8 cellular contexts compared by ENCODE assay signal in genomic region chr6:26156105-26156849, GRCh38.
DNase-seq lines count a peak whose midpoint lies in the region; TF ChIP-seq lines count a peak whose summit lies in the region.

No MANE protein-coding gene starts in this region.

- in situ Hi-C loops in G401 (cut with HindIII; ENCODE audit: low sequenced_read_pairs) = no loop called here
- in situ Hi-C loops in HAP-1 (cut with MboI; ENCODE audit: low sequenced_read_pairs) = no loop called here

- H3K79me2 ChIP-seq in MM.1S (ENCODE audit: low read length) = peaks cover 7% of the 10 kb centered on the region; the same call in 1 of the 2 replicates

- no peak for TF ChIP-seq EP300 in suprapubic skin (IDR thresholded peaks at IDR 0.05)

- peaks cover 43% of the 10 kb centered on the region for H3K4me1 Mint-ChIP-seq in activated naive CD4-positive, alpha-beta T cell treated with anti-CD3 and anti-CD28 coated beads, Interleukin-2, amount 50 U/mL, for 24 hours

- no peaks in the 10 kb centered on the region for H3K9me2 ChIP-seq in MM.1S (replicated peaks; ENCODE audit: insufficient read depth, low read length)

- no peaks in the 10 kb centered on the region for H3K27me3 ChIP-seq in HAP-1 (ENCODE audit: low read depth)
- no peaks in the 10 kb centered on the region for H3K27me3 ChIP-seq in MM.1S (replicated peaks; ENCODE audit: insufficient read depth, low read length)
- no peaks in the 10 kb centered on the region for H3K27me3 ChIP-seq in suprapubic skin

- peak overlapping the region; percentile 96 for H3K9ac ChIP-seq in MM.1S (ENCODE audit: low read length)

- no peaks in the 10 kb centered on the region for H3K9me3 Mint-ChIP-seq in activated naive CD4-positive, alpha-beta T cell treated with anti-CD3 and anti-CD28 coated beads, Interleukin-2, amount 50 U/mL, for 24 hours

- H3K27ac Mint-ChIP-seq in activated naive CD4-positive, alpha-beta T cell treated with anti-CD3 and anti-CD28 coated beads, Interleukin-2, amount 50 U/mL, for 24 hours = peak overlapping the region; percentile 97

- H3K27me3 Mint-ChIP-seq in activated naive CD4-positive, alpha-beta T cell treated with anti-CD3 and anti-CD28 coated beads, Interleukin-2, amount 50 U/mL, for 24 hours = no peaks in the 10 kb centered on the region

- peaks cover 3% of the 10 kb centered on the region for H3K36me3 ChIP-seq in HAP-1 (replicated peaks)
- H3K36me3 ChIP-seq in MM.1S (replicated peaks; ENCODE audit: insufficient read depth, low read length) = no peaks in the 10 kb centered on the region
- H3K36me3 ChIP-seq in suprapubic skin = no peaks in the 10 kb centered on the region

- peak overlapping the region; percentile 97 for H3K27ac ChIP-seq in MM.1S (ENCODE audit: low read length)
- H3K27ac ChIP-seq in suprapubic skin = peak overlapping the region; percentile 89

- peak overlapping the region; percentile 68 for H2AFZ ChIP-seq in MM.1S (ENCODE audit: low read length)

- peaks cover 4% of the 10 kb centered on the region; the same call in 1 of the 2 replicates for H3K4me1 ChIP-seq in HAP-1
- H3K4me1 ChIP-seq in MM.1S (ENCODE audit: low read length) = peaks cover 7% of the 10 kb centered on the region
- peaks cover 23% of the 10 kb centered on the region for H3K4me1 ChIP-seq in suprapubic skin

- H3K4me3 ChIP-seq in HAP-1 = peak overlapping the region; percentile 79
- peak overlapping the region; percentile 66 for H3K4me3 ChIP-seq in MM.1S (ENCODE audit: low read length)
- H3K4me3 ChIP-seq in suprapubic skin = peak overlapping the region; percentile 71

- H3K36me3 Mint-ChIP-seq in activated naive CD4-positive, alpha-beta T cell treated with anti-CD3 and anti-CD28 coated beads, Interleukin-2, amount 50 U/mL, for 24 hours = no peaks in the 10 kb centered on the region

- H4K20me1 ChIP-seq in MM.1S (ENCODE audit: insufficient read depth, low read length) = no peaks in the 10 kb centered on the region

- peaks cover 39% of the 10 kb centered on the region for H3F3A ChIP-seq in MM.1S (ENCODE audit: insufficient read depth, low read length)

- H3K4me2 ChIP-seq in MM.1S (ENCODE audit: low read depth, low read length) = peak overlapping the region; percentile 82

- H3K4me3 Mint-ChIP-seq in activated naive CD4-positive, alpha-beta T cell treated with anti-CD3 and anti-CD28 coated beads, Interleukin-2, amount 50 U/mL, for 24 hours = peak overlapping the region; percentile 95

- no peak for TF ChIP-seq CTCF in MM.1S (IDR thresholded peaks at IDR 0.05; ENCODE audit: low read length)
- no peak for TF ChIP-seq CTCF in suprapubic skin (IDR thresholded peaks at IDR 0.05)

- no peaks in the 10 kb centered on the region for H3K9me3 ChIP-seq in HAP-1
- no peaks in the 10 kb centered on the region for H3K9me3 ChIP-seq in MM.1S (replicated peaks; ENCODE audit: insufficient read depth, low read length)
- no peaks in the 10 kb centered on the region for H3K9me3 ChIP-seq in suprapubic skin

- peak; percentile 91 for DNase-seq in G401 (ENCODE audit: low spot score)
- DNase-seq in HAP-1 (ENCODE audit: low spot score in 2 of 2) = peak; percentile 73 to 87
- peak; percentile 91 for DNase-seq in MM.1S
- peak; percentile 85 for DNase-seq in SK-N-DZ (ENCODE audit: low spot score)
- DNase-seq in globus pallidus (ENCODE audit: low spot score) = peak; percentile 89
- peak; percentile 88 for DNase-seq in occipital lobe (lab: John Stamatoyannopoulos, UW)
- DNase-seq in suprapubic skin (ENCODE audit: low spot score in 2 of 2) = peak; percentile 95

- WGBS in suprapubic skin = 0% methylated on average over 15 of the region's 61 CpGs

- TF ChIP-seq POLR2A in suprapubic skin (IDR thresholded peaks at IDR 0.05) = peak; percentile 98

Comparison
In these comparisons a context has a peak if more than half of its experiments do, and no peak if none do; other contexts are left out.
1. Peak in every context shown above with its lines: DNase-seq, H3K4me3 ChIP-seq and H3K27ac ChIP-seq.